In genomic region chr19:40776966-40777794, GRCh38 we compare ENCODE assay signal across 8 cellular contexts. TPM values are rescaled to one million over a fixed set of nuclear protein-coding genes. Genes with fewer than 3 reads are reported as not detected.
A peak's percentile ranks its signal among the peaks of the same experiment; 100 is the strongest.
DNase-seq lines count a peak whose midpoint lies in the region; ATAC-seq and TF ChIP-seq lines count a peak whose summit lies in the region.

No MANE protein-coding gene starts in this region.

- peak overlapping the region; percentile 94 for H3K4me2 ChIP-seq in IMR-90 (ENCODE audit: low read depth, low read length)

- peaks cover 6% of the 10 kb centered on the region for H3K4me1 ChIP-seq in IMR-90 (ENCODE audit: control insufficient read depth, insufficient read depth, low read length)
- H3K4me1 ChIP-seq in muscle layer of colon (ENCODE audit: insufficient read depth, low read length), result peaks cover 17% of the 10 kb centered on the region

- intact Hi-C loops in IMR-90 (cut with micrococcal nuclease), result no loop called here

- H3K18ac ChIP-seq in IMR-90 (ENCODE audit: low read depth, low read length), result peak overlapping the region; percentile 64

- in situ Hi-C loops in IMR-90 (cut with MboI; ENCODE audit: low sequenced_read_pairs), result no loop called here

- peaks cover 8 to 18% of the 10 kb centered on the region in 2 experiments; a peak in 3 of 4 replicates for H3K79me1 ChIP-seq in IMR-90 (ENCODE audit: low read depth in 1 of 2, low read length in 2 of 2)

- peak overlapping the region; percentile 57 for H2AK5ac ChIP-seq in IMR-90 (ENCODE audit: low read depth, low read length)

- no peaks in the 10 kb centered on the region for H3K9me3 ChIP-seq in IMR-90 (ENCODE audit: control insufficient read depth, insufficient read depth, low read length)
- H3K9me3 ChIP-seq in muscle layer of colon (ENCODE audit: low read length), result no peaks in the 10 kb centered on the region

- H4K91ac ChIP-seq in IMR-90 (ENCODE audit: insufficient read depth, low read depth, low read length), result peak overlapping the region; percentile 67

- 5% methylated on average over 4 of the region's 19 CpGs; no CpG with 5 or more reads in 1 of the 2 experiments for WGBS in IMR-90 (ENCODE audit: extremely low coverage in 2 of 2, insufficient read length in 1 of 2), 2 experiments

- H3K27ac ChIP-seq in IMR-90 (ENCODE audit: insufficient read depth, low read length) (peak overlapping the region; percentile 89), muscle layer of colon (ENCODE audit: low read depth, low read length) (peak overlapping the region; percentile 99)

- H3K9ac ChIP-seq in IMR-90 (ENCODE audit: low read depth, low read length), result peak overlapping the region; percentile 91
- peak overlapping the region; percentile 69 for H3K9ac ChIP-seq in muscle layer of colon (ENCODE audit: low read length)

- peak overlapping the region; percentile 88 for H2BK5ac ChIP-seq in IMR-90 (ENCODE audit: low read depth, low read length, poor library complexity, severe bottlenecking)

- peak overlapping the region; percentile 98 for H2AFZ ChIP-seq in IMR-90 (replicated peaks; ENCODE audit: low read length, poor library complexity)

- TF ChIP-seq POLR2A in IMR-90 (IDR thresholded peaks at IDR 0.05; ENCODE audit: low read depth, low read length), result no peak

- H3K4me3 ChIP-seq in IMR-90 (ENCODE audit: insufficient read depth, low read depth, low read length) (peak overlapping the region; percentile 64), muscle layer of colon (ENCODE audit: low read depth in 1 of 2, low read length in 2 of 2) (peak overlapping the region; percentile 59 to 94)

- TF ChIP-seq RAD21 in IMR-90 (IDR thresholded peaks at IDR 0.05; ENCODE audit: low read length), result no peak

- POLR2A ChIA-PET in IMR-90 (lab: Charles Lee; ENCODE audit: unreplicated experiment), result interaction anchor here (0.6 to 1.4 kb wide), 2 partner anchors 21 to 434 kb away, joined by 3 to 8 read pairs; partner anchors contain the start of gene EGLN2

- peak overlapping the region; percentile 91 for H3K4ac ChIP-seq in IMR-90 (ENCODE audit: low read depth, low read length)

- H3K56ac ChIP-seq in IMR-90 (ENCODE audit: extremely low read depth, insufficient read depth, low read length), result peak overlapping the region; percentile 91

- H4K8ac ChIP-seq in IMR-90 (ENCODE audit: low read depth in 2 of 2, low read length in 2 of 2), result peak overlapping the region; percentile 14 to 94

- peak overlapping the region; percentile 38 for H2BK120ac ChIP-seq in IMR-90 (ENCODE audit: low read depth, low read length)

- ATAC-seq in GM21576 (IDR thresholded peaks at IDR 0.05; ENCODE audit: unreplicated experiment) (peak; percentile 60), IMR-90 (ENCODE audit: low read depth) (peak; percentile 73), esophagus mucosa (peak; percentile 81)

- peak overlapping the region; percentile 94 for H3K14ac ChIP-seq in IMR-90 (replicated peaks; ENCODE audit: low read depth, low read length)

- BruUV-seq in IMR-90 (replicated peaks; lab: Mats Ljungman, UMichigan), result no TSS peak

- H2AK9ac ChIP-seq in IMR-90 (replicated peaks; ENCODE audit: low read depth, low read length, poor library complexity), result peak overlapping the region; percentile 93

- peak overlapping the region; percentile 30; the same call in 1 of the 3 replicates for H2BK15ac ChIP-seq in IMR-90 (ENCODE audit: low read depth, low read length)

- dilution Hi-C loops in IMR-90 (cut with HindIII; ENCODE audit: low sequenced_read_pairs, unreplicated experiment), result no loop called here

- no peaks in the 10 kb centered on the region for H3K36me3 ChIP-seq in IMR-90 (ENCODE audit: control insufficient read depth, insufficient read depth, low read length)
- no peaks in the 10 kb centered on the region for H3K36me3 ChIP-seq in muscle layer of colon (ENCODE audit: insufficient read depth, low read length)

- H4K5ac ChIP-seq in IMR-90 (ENCODE audit: low read depth, low read length), result peak overlapping the region; percentile 63

- peaks cover 9% of the 10 kb centered on the region; the same call in 1 of the 2 replicates for H4K20me1 ChIP-seq in IMR-90 (ENCODE audit: insufficient read depth, low read length)

- peak; percentile 86 for DNase-seq in D341Med (ENCODE audit: low spot score)
- DNase-seq in IMR-90, result peak; percentile 91
- peak; percentile 99 for DNase-seq in OCI-M1 (lab: John Stamatoyannopoulos, UW)
- DNase-seq in activated T-cell treated with anti-CD3 and anti-CD28 coated beads, Interleukin-2, amount 50 U/mL, for 1 hour, result peak; percentile 81
- DNase-seq in stimulated activated CD8-positive, alpha-beta memory T cell treated with anti-CD3 and anti-CD28 coated beads, Interleukin-7, amount 100 ng/mL, for 24 hours (ENCODE audit: low read depth), result peak; percentile 67

- H3K23ac ChIP-seq in IMR-90 (ENCODE audit: low read depth, low read length), result peak overlapping the region; percentile 94

- H2BK20ac ChIP-seq in IMR-90 (ENCODE audit: low read depth, low read length), result no peak overlapping the region

- no peaks in the 10 kb centered on the region for H3K27me3 ChIP-seq in IMR-90 (ENCODE audit: control insufficient read depth, insufficient read depth, low read length)
- no peaks in the 10 kb centered on the region for H3K27me3 ChIP-seq in muscle layer of colon (ENCODE audit: control insufficient read depth in 1 of 2, insufficient read depth in 2 of 2, low read length in 2 of 2)

- no peak for TF ChIP-seq CTCF in IMR-90 (conservative IDR thresholded peaks at IDR 0.05; ENCODE audit: low read depth, low read length)

- H3K9me1 ChIP-seq in IMR-90 (ENCODE audit: insufficient read depth, low read length), result peaks cover 10% of the 10 kb centered on the region

- CTCF ChIA-PET in IMR-90 (lab: Yijun Ruan, JAX), result interaction anchor here (0.6 to 2.0 kb wide), 2 partner anchors 22 to 114 kb away, joined by 3 to 6 read pairs; partner anchors contain the start of gene EGLN2

TF ChIP-seq in IMR-90, 13 proteins besides CTCF, POLR2A, EP300 and RAD21:
- TF ChIP-seq RFX5 (IDR thresholded peaks at IDR 0.05; ENCODE audit: low read depth, low read length) (peak; percentile 98), MXI1 (IDR thresholded peaks at IDR 0.05; ENCODE audit: borderline replicate concordance, low read depth, low read length) (no peak), BHLHE40 (IDR thresholded peaks at IDR 0.05; ENCODE audit: low read depth, low read length) (peak; percentile 28; the same call in 1 of the 2 replicates), ELK1 (IDR thresholded peaks at IDR 0.05; ENCODE audit: borderline replicate concordance, low read depth, low read length) (no peak), RCOR1 (IDR thresholded peaks at IDR 0.05; ENCODE audit: insufficient replicate concordance, low read length) (peak; percentile 57), SMC3 (IDR thresholded peaks at IDR 0.05; ENCODE audit: low read depth, low read length) (no peak), NFE2L2 (IDR thresholded peaks at IDR 0.05; ENCODE audit: low read depth, low read length) (no peak)
TF ChIP-seq in IMR-90: peak in this region for 3.

RNA-seq across cellular contexts. Expression of gene RAB4B, which starts 0.9 kb away (rescaled TPM):
- total RNA-seq in IMR-90 (2012; rRNA removed) (7.9 and 8.3 TPM in 2 replicates), esophagus mucosa (17.8 TPM)
- 21.4 and 25.9 TPM in 2 replicates for polyA plus RNA-seq in IMR-90 (2012; rRNA removed)
- 49.0 and 50.2 TPM in 2 replicates for polyA plus RNA-seq in IMR-90 (2012; cell fraction: cytosol; rRNA removed)
- 34.1 and 62.8 TPM in 2 replicates for polyA plus RNA-seq in IMR-90 (2012; cell fraction: nucleus; rRNA removed; ENCODE audit: low replicate concordance)

RNA-seq across cellular contexts. Expression of gene MIA, which starts 1.9 kb away (rescaled TPM):
- total RNA-seq in IMR-90 (2012; rRNA removed) (not detected in 2 replicates), esophagus mucosa (7.5 TPM)
- polyA plus RNA-seq in IMR-90 (2012; rRNA removed), result 0.44 TPM in 1 of 2 replicates, not detected in the other
- polyA plus RNA-seq in IMR-90 (2012; cell fraction: cytosol; rRNA removed), result 0.24 and 1.6 TPM in 2 replicates
- polyA plus RNA-seq in IMR-90 (2012; cell fraction: nucleus; rRNA removed; ENCODE audit: low replicate concordance), result 0.64 TPM in 1 of 2 replicates, not detected in the other

RNA-seq across cellular contexts. Expression of gene EGLN2, which starts 21.8 kb away (rescaled TPM):
- 50.5 and 54.1 TPM in 2 replicates for total RNA-seq in IMR-90 (2012; rRNA removed)
- 60.2 and 62.7 TPM in 2 replicates for polyA plus RNA-seq in IMR-90 (2012; rRNA removed)
- polyA plus RNA-seq in IMR-90 (2012; cell fraction: cytosol; rRNA removed), result 39.4 and 78.4 TPM in 2 replicates
- polyA plus RNA-seq in IMR-90 (2012; cell fraction: nucleus; rRNA removed; ENCODE audit: low replicate concordance), result 64.4 and 149 TPM in 2 replicates
- 32.1 TPM for total RNA-seq in esophagus mucosa

RNA-seq across cellular contexts. Expression of gene SNRPA, which starts 26.2 kb away (rescaled TPM):
- total RNA-seq in IMR-90 (2012; rRNA removed), result 28.3 and 30.3 TPM in 2 replicates
- 81.3 and 158 TPM in 2 replicates for polyA plus RNA-seq in IMR-90 (2012; rRNA removed)
- polyA plus RNA-seq in IMR-90 (2012; cell fraction: cytosol; rRNA removed), result 89.7 and 101 TPM in 2 replicates
- 76.5 and 101 TPM in 2 replicates for polyA plus RNA-seq in IMR-90 (2012; cell fraction: nucleus; rRNA removed; ENCODE audit: low replicate concordance)
- 69.8 TPM for total RNA-seq in esophagus mucosa

RNA-seq across cellular contexts. Expression of gene ACTMAP, which starts 26.9 kb away (rescaled TPM):
- total RNA-seq in IMR-90 (2012; rRNA removed) (0.28 and 0.54 TPM in 2 replicates), esophagus mucosa (5.4 TPM)
- 4.9 and 5.4 TPM in 2 replicates for polyA plus RNA-seq in IMR-90 (2012; rRNA removed)
- 4.2 and 5.8 TPM in 2 replicates for polyA plus RNA-seq in IMR-90 (2012; cell fraction: cytosol; rRNA removed)
- polyA plus RNA-seq in IMR-90 (2012; cell fraction: nucleus; rRNA removed; ENCODE audit: low replicate concordance), result 6.8 and 12.2 TPM in 2 replicates

Comparison
In these comparisons a context has a peak if more than half of its experiments do, and no peak if none do; other contexts are left out.
1. Peak in every context shown above with its lines: DNase-seq, ATAC-seq, H3K4me3 ChIP-seq and H3K27ac ChIP-seq.